In genomic region chr20:61861054-61861841, GRCh38 we compare ENCODE assay signal across 20 cellular contexts.
"Had no signal": no experiment of that assay in that cellular context is flagged by ENCODE, and none has a peak within 500 bp of the region (broad histone marks: within the 10 kb centered on the region; RNA-seq: fewer than 3 reads in every experiment).

No MANE protein-coding gene starts in this region.

- H3K27ac ChIP-seq: breast epithelium, epithelial cell of prostate, lower lobe of right lung, skin epidermis had no signal

- H3K4me1 ChIP-seq: breast epithelium, lower lobe of right lung had no signal

- DNase-seq: activated B cell treated with CpG ODN at 0.5 μM for 24 hours; activated CD4-positive, alpha-beta T cell treated with anti-CD3 and anti-CD28 coated beads for 48 hours; activated naive CD4-positive, alpha-beta T cell; activated naive CD8-positive, alpha-beta T cell treated with anti-CD3 and anti-CD28 coated beads, Interleukin-2, amount 10 ng/mL, durations not matched to agents 7 days and 5 days; cerebellar nuclear complex; dermis blood vessel endothelial cell; head of caudate nucleus; left colon; lower lobe of right lung; naive thymus-derived CD4-positive, alpha-beta T cell; retina; stimulated activated CD4-positive, alpha-beta T cell treated with anti-CD3 and anti-CD28 coated beads, Interleukin-4, amount 100 ng/mL, for 24 hours; stimulated activated naive CD4-positive, alpha-beta T cell; T-helper 2 cell; trophoblast cell had no signal

- FAIRE-seq: frontal cortex, TTC549 had no signal

- H3K4me3 ChIP-seq: breast epithelium, lower lobe of right lung, skin epidermis had no signal

- H3K9me3 ChIP-seq: breast epithelium, lower lobe of right lung had no signal

- ATAC-seq: left colon; lower lobe of right lung; naive thymus-derived CD4-positive, alpha-beta T cell had no signal

- H3K36me3 ChIP-seq: breast epithelium, lower lobe of right lung had no signal
